Comparison of ENCODE assay signal across 8 cellular contexts in genomic region chr1:208988811-208989222, GRCh38.
DNase-seq lines count a peak whose midpoint lies in the region; ATAC-seq and TF ChIP-seq lines count a peak whose summit lies in the region.

No MANE protein-coding gene starts in this region.

- ATAC-seq in GM18909 (IDR thresholded peaks at IDR 0.05; ENCODE audit: poor library complexity, unreplicated experiment): peak; percentile 98
- ATAC-seq in HG03064 (IDR thresholded peaks at IDR 0.05; ENCODE audit: low read depth, unreplicated experiment): peak; percentile 97
- peak; percentile 65 for ATAC-seq in activated naive CD8-positive, alpha-beta T cell treated with anti-CD3 and anti-CD28 coated beads, Interleukin-2, amount 50 U/mL, for 24 hours

- H3K36me3 ChIP-seq in kidney epithelial cell (ENCODE audit: control insufficient read depth, insufficient read depth, low read length): no peaks in the 10 kb centered on the region
- no peaks in the 10 kb centered on the region for H3K36me3 ChIP-seq in thymus (ENCODE audit: control insufficient read depth, insufficient read depth)

- no peaks in the 10 kb centered on the region for H3K4me1 ChIP-seq in thymus (ENCODE audit: control insufficient read depth, insufficient read depth, low read length)

- H3K27ac ChIP-seq in thymus (ENCODE audit: low read depth): peak overlapping the region; percentile 89

- WGBS in thymus: 13% methylated on average over 3 of the region's 3 CpGs

- peak overlapping the region; percentile 11 for H3K4me3 ChIP-seq in kidney epithelial cell (ENCODE audit: low read depth, low read length)
- peak overlapping the region; percentile 50 for H3K4me3 ChIP-seq in thymus (ENCODE audit: low read length)

- H3K27me3 ChIP-seq in kidney epithelial cell (ENCODE audit: control insufficient read depth, insufficient read depth, low read length) (no peaks in the 10 kb centered on the region), thymus (ENCODE audit: control insufficient read depth, insufficient read depth) (no peaks in the 10 kb centered on the region)

- H3K27me3 Mint-ChIP-seq in CD14-positive monocyte (ENCODE audit: low read depth in 3 of 3) (peaks cover 0 to 2% (median 0%) of the 10 kb centered on the region in 3 donors), glutamatergic neuron (ENCODE audit: unreplicated experiment) (no peaks in the 10 kb centered on the region)
- H3K27me3 Mint-ChIP-seq in activated naive CD8-positive, alpha-beta T cell treated with anti-CD3 and anti-CD28 coated beads, Interleukin-2, amount 50 U/mL, for 24 hours: peaks cover 6% of the 10 kb centered on the region

- DNase-seq in CD14-positive monocyte (ENCODE audit: low spot score) (no peak), NCI-H345 treated with DMSO at 0.1 percent for 48 hours (lab: John Stamatoyannopoulos, UW; ENCODE audit: unreplicated experiment) (peak; percentile 49), kidney epithelial cell (ENCODE audit: low read depth) (peak; percentile 44), glutamatergic neuron (no peak)
- no peak for DNase-seq in activated naive CD8-positive, alpha-beta T cell treated with anti-CD3 and anti-CD28 coated beads, Interleukin-2, amount 50 U/mL, for 24 hours

- H3K9me3 ChIP-seq in thymus (ENCODE audit: control insufficient read depth): no peaks in the 10 kb centered on the region

- TF ChIP-seq CTCF in CD14-positive monocyte (IDR thresholded peaks at IDR 0.05) (no peak), kidney epithelial cell (IDR thresholded peaks at IDR 0.05; ENCODE audit: insufficient read depth, low read length, poor library complexity, severe bottlenecking) (no peak), glutamatergic neuron (IDR thresholded peaks at IDR 0.05; ENCODE audit: partially characterized antibody, unreplicated experiment) (no peak)

- peaks cover 2 to 12% (median 7%) of the 10 kb centered on the region in 7 donors for H3K9me3 Mint-ChIP-seq in CD14-positive monocyte
- peaks cover 4% of the 10 kb centered on the region for H3K9me3 Mint-ChIP-seq in activated naive CD8-positive, alpha-beta T cell treated with anti-CD3 and anti-CD28 coated beads, Interleukin-2, amount 50 U/mL, for 24 hours
- H3K9me3 Mint-ChIP-seq in glutamatergic neuron (ENCODE audit: unreplicated experiment): peaks cover 2% of the 10 kb centered on the region

- peak overlapping the region in 5 of 7 donors; percentile 25 to 86 (median 42) for H3K27ac Mint-ChIP-seq in CD14-positive monocyte
- peak overlapping the region; percentile 83 for H3K27ac Mint-ChIP-seq in activated naive CD8-positive, alpha-beta T cell treated with anti-CD3 and anti-CD28 coated beads, Interleukin-2, amount 50 U/mL, for 24 hours
- no peak overlapping the region for H3K27ac Mint-ChIP-seq in glutamatergic neuron (ENCODE audit: unreplicated experiment)

- intact Hi-C loops in CD14-positive monocyte (cut with micrococcal nuclease): no loop called here

- peaks cover 11% of the 10 kb centered on the region for H3K4me1 Mint-ChIP-seq in CD14-positive monocyte
- H3K4me1 Mint-ChIP-seq in activated naive CD8-positive, alpha-beta T cell treated with anti-CD3 and anti-CD28 coated beads, Interleukin-2, amount 50 U/mL, for 24 hours: peaks cover 13% of the 10 kb centered on the region
- H3K4me1 Mint-ChIP-seq in glutamatergic neuron (ENCODE audit: low read depth, unreplicated experiment): no peaks in the 10 kb centered on the region

- no peaks in the 10 kb centered on the region for H3K36me3 Mint-ChIP-seq in CD14-positive monocyte
- H3K36me3 Mint-ChIP-seq in activated naive CD8-positive, alpha-beta T cell treated with anti-CD3 and anti-CD28 coated beads, Interleukin-2, amount 50 U/mL, for 24 hours (ENCODE audit: low read depth): no peaks in the 10 kb centered on the region
- peaks cover 10% of the 10 kb centered on the region for H3K36me3 Mint-ChIP-seq in glutamatergic neuron (ENCODE audit: unreplicated experiment)

- H3K4me3 Mint-ChIP-seq in CD14-positive monocyte (peak overlapping the region; percentile 68 to 84), glutamatergic neuron (ENCODE audit: unreplicated experiment) (no peak overlapping the region)
- peak overlapping the region; percentile 78 for H3K4me3 Mint-ChIP-seq in activated naive CD8-positive, alpha-beta T cell treated with anti-CD3 and anti-CD28 coated beads, Interleukin-2, amount 50 U/mL, for 24 hours

Comparison
In these comparisons a context has a peak if more than half of its experiments do, and no peak if none do; other contexts are left out.
1. DNase-seq: peak in NCI-H345 treated with DMSO at 0.1 percent for 48 hours (single experiment) and kidney epithelial cell (single experiment); none in CD14-positive monocyte (single experiment), activated naive CD8-positive, alpha-beta T cell treated with anti-CD3 and anti-CD28 coated beads, Interleukin-2, amount 50 U/mL, for 24 hours (single experiment) and glutamatergic neuron (single experiment).
2. Peak in every context shown above with its lines, with median percentiles within 50 percentile points of each other: ATAC-seq.